Comparison of ENCODE assay signal across 1 cellular context in genomic region chr3:55014081-55014480, GRCh38.
TF ChIP-seq lines count a peak whose summit lies in the region.

No MANE protein-coding gene starts in this region.

TF ChIP-seq in SK-N-SH treated with all-trans-retinoic acid at 6 μM for 48 hours, 23 proteins besides CTCF, POLR2A, EP300 and RAD21 (continued from another document):
- TF ChIP-seq, protein P1, sequence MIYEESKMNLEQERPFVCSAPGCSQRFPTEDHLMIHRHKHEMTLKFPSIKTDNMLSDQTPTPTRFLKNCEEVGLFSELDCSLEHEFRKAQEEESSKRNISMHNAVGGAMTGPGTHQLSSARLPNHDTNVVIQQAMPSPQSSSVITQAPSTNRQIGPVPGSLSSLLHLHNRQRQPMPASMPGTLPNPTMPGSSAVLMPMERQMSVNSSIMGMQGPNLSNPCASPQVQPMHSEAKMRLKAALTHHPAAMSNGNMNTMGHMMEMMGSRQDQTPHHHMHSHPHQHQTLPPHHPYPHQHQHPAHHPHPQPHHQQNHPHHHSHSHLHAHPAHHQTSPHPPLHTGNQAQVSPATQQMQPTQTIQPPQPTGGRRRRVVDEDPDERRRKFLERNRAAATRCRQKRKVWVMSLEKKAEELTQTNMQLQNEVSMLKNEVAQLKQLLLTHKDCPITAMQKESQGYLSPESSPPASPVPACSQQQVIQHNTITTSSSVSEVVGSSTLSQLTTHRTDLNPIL (CRISPR knock-in tag; IDR thresholded peaks at IDR 0.05; ENCODE audit: low read depth) = no peak
- TF ChIP-seq ESRRG (CRISPR knock-in tag; IDR thresholded peaks at IDR 0.05) (no peak), ZC3H10 (CRISPR knock-in tag; IDR thresholded peaks at IDR 0.05) (no peak)
